Comparison of ENCODE assay signal across 1 cellular context in the genomic region with DNA sequence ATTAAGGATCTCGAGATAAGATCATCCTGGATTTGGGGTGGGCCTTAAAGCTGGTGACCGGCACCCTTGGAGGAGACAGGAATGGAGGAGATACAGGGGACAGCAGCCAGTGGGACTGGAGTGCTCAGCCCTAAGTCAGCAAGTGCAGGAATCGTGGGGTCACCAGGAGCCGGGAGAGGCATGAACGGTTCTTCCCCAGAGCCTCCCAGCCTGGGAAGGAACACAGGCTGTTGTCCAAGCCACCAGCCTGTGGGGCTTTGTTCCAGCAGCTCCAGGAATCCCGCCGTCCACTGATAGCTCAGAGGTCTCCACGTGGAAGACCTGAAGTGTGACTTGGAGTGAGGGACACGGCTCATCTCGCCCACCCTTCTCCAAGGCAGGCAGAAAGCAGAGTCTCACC.
TF ChIP-seq lines count a peak whose summit lies in the region.

No MANE protein-coding gene starts in this region.

TF ChIP-seq in IMR-90, 13 proteins besides CTCF, POLR2A, EP300 and RAD21:
- TF ChIP-seq MXI1 (IDR thresholded peaks at IDR 0.05; ENCODE audit: borderline replicate concordance, low read depth, low read length) (no peak), FOS (IDR thresholded peaks at IDR 0.05; ENCODE audit: low read depth, low read length) (no peak), RCOR1 (IDR thresholded peaks at IDR 0.05; ENCODE audit: insufficient replicate concordance, low read length) (no peak), NFE2L2 (IDR thresholded peaks at IDR 0.05; ENCODE audit: low read depth, low read length) (no peak), BHLHE40 (IDR thresholded peaks at IDR 0.05; ENCODE audit: low read depth, low read length) (no peak), SMC3 (IDR thresholded peaks at IDR 0.05; ENCODE audit: low read depth, low read length) (no peak), RFX5 (IDR thresholded peaks at IDR 0.05; ENCODE audit: low read depth, low read length) (no peak), CEBPB (IDR thresholded peaks at IDR 0.05; ENCODE audit: low read depth, low read length) (no peak), USF2 (IDR thresholded peaks at IDR 0.05; ENCODE audit: low read depth, low read length) (no peak), MAFK (IDR thresholded peaks at IDR 0.05; ENCODE audit: low read depth, low read length) (no peak), CHD1 (IDR thresholded peaks at IDR 0.05; ENCODE audit: low read depth, low read length) (no peak), MAZ (IDR thresholded peaks at IDR 0.05; ENCODE audit: borderline replicate concordance, low read depth, low read length) (no peak)
- TF ChIP-seq, protein P1, sequence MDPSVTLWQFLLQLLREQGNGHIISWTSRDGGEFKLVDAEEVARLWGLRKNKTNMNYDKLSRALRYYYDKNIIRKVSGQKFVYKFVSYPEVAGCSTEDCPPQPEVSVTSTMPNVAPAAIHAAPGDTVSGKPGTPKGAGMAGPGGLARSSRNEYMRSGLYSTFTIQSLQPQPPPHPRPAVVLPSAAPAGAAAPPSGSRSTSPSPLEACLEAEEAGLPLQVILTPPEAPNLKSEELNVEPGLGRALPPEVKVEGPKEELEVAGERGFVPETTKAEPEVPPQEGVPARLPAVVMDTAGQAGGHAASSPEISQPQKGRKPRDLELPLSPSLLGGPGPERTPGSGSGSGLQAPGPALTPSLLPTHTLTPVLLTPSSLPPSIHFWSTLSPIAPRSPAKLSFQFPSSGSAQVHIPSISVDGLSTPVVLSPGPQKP (IDR thresholded peaks at IDR 0.05; ENCODE audit: borderline replicate concordance, low read depth, low read length), result no peak
